ENCODE assay signal across 1 cellular context in genomic region chr1:119516680-119517079, GRCh38.
TF ChIP-seq lines count a peak whose summit lies in the region.

No MANE protein-coding gene starts in this region.

TF ChIP-seq in SK-N-SH treated with all-trans-retinoic acid at 6 μM for 48 hours, 23 proteins besides CTCF, POLR2A, EP300 and RAD21 (continued from another document):
- TF ChIP-seq PATZ1 (CRISPR knock-in tag; IDR thresholded peaks at IDR 0.05; ENCODE audit: borderline replicate concordance) (no peak), CSDC2 (CRISPR knock-in tag; IDR thresholded peaks at IDR 0.05) (no peak), OSR1 (CRISPR knock-in tag; IDR thresholded peaks at IDR 0.05) (no peak), POU6F1 (CRISPR knock-in tag; IDR thresholded peaks at IDR 0.05; ENCODE audit: borderline replicate concordance, low read depth) (no peak), TOX (CRISPR knock-in tag; IDR thresholded peaks at IDR 0.05; ENCODE audit: borderline replicate concordance) (no peak), ZFP3 (CRISPR knock-in tag; IDR thresholded peaks at IDR 0.05) (no peak)
